In the genomic region with DNA sequence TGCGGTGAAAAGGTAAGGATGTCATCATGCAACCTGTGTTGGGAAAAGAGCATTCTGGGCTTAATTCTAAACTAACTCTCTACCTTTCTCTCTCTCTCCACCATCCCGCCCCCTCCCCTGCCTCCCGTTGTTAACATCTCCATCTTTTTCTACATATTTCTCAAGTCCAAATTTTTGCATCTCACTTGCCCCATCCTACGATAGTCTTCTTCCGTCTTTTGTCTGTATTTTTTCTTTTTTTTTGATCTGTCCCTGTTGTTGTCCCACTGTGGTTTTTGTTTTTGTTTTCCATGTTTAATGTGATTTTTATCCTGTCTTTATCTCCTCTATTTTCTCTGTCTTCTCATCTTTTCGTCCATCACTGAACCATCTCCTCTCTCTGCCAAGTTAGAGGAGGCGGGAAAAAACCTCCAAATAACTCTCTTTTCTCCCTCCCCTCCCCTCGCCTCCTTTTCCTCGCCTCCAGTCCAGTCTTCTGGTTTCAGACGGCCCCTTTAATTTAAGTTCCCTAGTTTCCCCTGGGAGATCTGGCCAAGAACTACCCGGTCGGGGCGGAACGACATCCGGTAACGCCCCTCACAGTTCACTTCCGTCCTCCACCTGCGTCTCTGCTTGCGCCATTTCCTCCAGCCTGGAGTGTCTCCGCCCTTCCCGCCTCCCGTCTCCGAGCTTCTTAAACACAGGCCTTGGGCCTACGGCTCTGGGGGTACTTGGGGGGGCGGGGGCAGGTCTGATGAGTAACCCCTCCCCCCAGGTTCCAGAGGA, we compare ENCODE assay signal across 8 cellular contexts. TPM values are rescaled to one million over a fixed set of nuclear protein-coding genes. Genes with fewer than 3 reads are reported as not detected.
DNase-seq lines count a peak whose midpoint lies in the region; ATAC-seq lines count a peak whose summit lies in the region.

A gene with protein sequence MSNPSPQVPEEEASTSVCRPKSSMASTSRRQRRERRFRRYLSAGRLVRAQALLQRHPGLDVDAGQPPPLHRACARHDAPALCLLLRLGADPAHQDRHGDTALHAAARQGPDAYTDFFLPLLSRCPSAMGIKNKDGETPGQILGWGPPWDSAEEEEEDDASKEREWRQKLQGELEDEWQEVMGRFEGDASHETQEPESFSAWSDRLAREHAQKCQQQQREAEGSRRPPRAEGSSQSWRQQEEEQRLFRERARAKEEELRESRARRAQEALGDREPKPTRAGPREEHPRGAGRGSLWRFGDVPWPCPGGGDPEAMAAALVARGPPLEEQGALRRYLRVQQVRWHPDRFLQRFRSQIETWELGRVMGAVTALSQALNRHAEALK (plus strand): TSS at position 647 of the 765 bp plus-strand sequence. CDS start 87 bp downstream, at position 734.

- no peaks in the 10 kb centered on the region for H3K9me3 Mint-ChIP-seq in effector memory CD8-positive, alpha-beta T cell

- DNase-seq in HT1080 (ENCODE audit: low read depth) (peak; percentile 97), NOMO-1 treated with dmso at 0.1 percent for 144 hours (lab: John Stamatoyannopoulos, UW; ENCODE audit: unreplicated experiment) (peak; percentile 98), medulla oblongata (ENCODE audit: extremely low spot score) (peak; percentile 98)
- peak; percentile 82 to 88 for DNase-seq in activated CD8-positive, alpha-beta memory T cell treated with anti-CD3 and anti-CD28 coated beads for 4 hours (ENCODE audit: low read depth in 2 of 2)
- DNase-seq in effector memory CD8-positive, alpha-beta T cell = peak; percentile 76 to 77 (median 77)
- DNase-seq in stimulated activated CD4-positive, alpha-beta T cell treated with anti-CD3 and anti-CD28 coated beads, TNF-alpha, amount 100 ng/mL, for 48 hours (ENCODE audit: low read depth in 3 of 3) = peak; percentile 82 to 92 (median 88)

- peaks cover 9% of the 10 kb centered on the region for H3K36me3 Mint-ChIP-seq in effector memory CD8-positive, alpha-beta T cell (ENCODE audit: insufficient read depth)

- H3K27me3 ChIP-seq in BLaER1 treated with 17β-estradiol and CSF1 and Interleukin-3, amounts not matched to agents 10 nM and 100 nM = no peaks in the 10 kb centered on the region

- peak within 1 kb of the TSS; percentile 74 to 88 (median 81) for H3K9ac ChIP-seq in BLaER1 treated with 17β-estradiol and CSF1 and Interleukin-3, amounts not matched to agents 10 nM and 100 nM

- peak within 1 kb of the TSS; percentile 53 to 70 (median 60) for H3K4me3 ChIP-seq in BLaER1 treated with 17β-estradiol and CSF1 and Interleukin-3, amounts not matched to agents 10 nM and 100 nM

- peaks cover 16 to 24% of the 10 kb centered on the region in 2 donors for H3K4me1 Mint-ChIP-seq in effector memory CD8-positive, alpha-beta T cell (ENCODE audit: low read depth in 2 of 2)

- H3K27ac Mint-ChIP-seq in effector memory CD8-positive, alpha-beta T cell = peak within 1 kb of the TSS; percentile 91 to 96

- no peaks in the 10 kb centered on the region for H3K9me3 ChIP-seq in BLaER1 treated with 17β-estradiol and CSF1 and Interleukin-3, amounts not matched to agents 10 nM and 100 nM (replicated peaks in 1 of 11)

- H3K4me1 ChIP-seq in BLaER1 treated with 17β-estradiol and CSF1 and Interleukin-3, amounts not matched to agents 10 nM and 100 nM = peaks cover 62 to 82% (median 76%) of the 10 kb centered on the region in 10 experiments

- H3K4me2 ChIP-seq in BLaER1 treated with 17β-estradiol and CSF1 and Interleukin-3, amounts not matched to agents 10 nM and 100 nM = peak within 1 kb of the TSS; percentile 82 to 100 (median 95)

- peak; percentile 73 for ATAC-seq in GM19438 (IDR thresholded peaks at IDR 0.05; ENCODE audit: low read depth, unreplicated experiment)
- ATAC-seq in effector memory CD8-positive, alpha-beta T cell (replicated peaks) = peak; percentile 86

- H4K20me1 ChIP-seq in BLaER1 treated with 17β-estradiol and CSF1 and Interleukin-3, amounts not matched to agents 10 nM and 100 nM = no peaks in the 10 kb centered on the region

- peak within 1 kb of the TSS; percentile 89 for H3K4me3 Mint-ChIP-seq in effector memory CD8-positive, alpha-beta T cell

- H3K36me3 ChIP-seq in BLaER1 treated with 17β-estradiol and CSF1 and Interleukin-3, amounts not matched to agents 10 nM and 100 nM = peaks cover 0 to 26% (median 18%) of the 10 kb centered on the region in 11 experiments; a peak in 15 of 22 replicates

- H3K27me3 Mint-ChIP-seq in effector memory CD8-positive, alpha-beta T cell = no peaks in the 10 kb centered on the region

- peak within 1 kb of the TSS; percentile 76 to 89 (median 84) for H3K27ac ChIP-seq in BLaER1 treated with 17β-estradiol and CSF1 and Interleukin-3, amounts not matched to agents 10 nM and 100 nM

RNA-seq across cellular contexts. Expression of the gene that starts here (rescaled TPM):
- total RNA-seq in HT1080 (2014; rRNA removed; shearing (Covaris generic)) = 21.2 and 21.9 TPM in 2 replicates
- 23.7 and 24.9 TPM in 2 replicates for polyA plus RNA-seq in HT1080 (2015; cell fraction: cytosol; rRNA removed)
- polyA plus RNA-seq in HT1080 (2015; cell fraction: nucleus; rRNA removed) = 24.5 and 34.7 TPM in 2 replicates

Comparison
In these comparisons a context has a peak if more than half of its experiments do, and no peak if none do; other contexts are left out.
1. Peak in every context shown above with its lines: DNase-seq, ATAC-seq, H3K4me3 ChIP-seq and H3K27ac ChIP-seq.